In the genomic region with DNA sequence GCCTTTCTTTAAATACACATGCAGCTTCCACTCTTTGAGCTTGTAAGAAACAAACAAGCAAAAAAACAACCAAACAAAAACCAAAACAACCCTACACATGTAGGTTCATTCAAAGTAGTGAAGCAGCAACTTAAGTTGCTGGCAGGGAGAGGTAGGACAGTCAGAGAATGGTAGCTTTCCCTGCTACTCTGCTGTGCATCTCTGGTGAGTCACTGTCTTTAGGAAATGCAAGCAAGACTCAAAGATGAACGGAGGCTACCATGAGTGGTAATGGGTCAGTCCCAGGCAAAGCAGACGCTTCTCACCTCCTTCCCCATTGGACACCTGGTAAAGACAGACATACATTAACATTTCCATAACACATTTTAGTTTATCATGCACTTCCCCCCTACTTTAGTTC, we compare ENCODE assay signal across 17 cellular contexts. TPM values are rescaled to one million over a fixed set of nuclear protein-coding genes. Genes with fewer than 3 reads are reported as not detected.
DNase-seq lines count a peak whose midpoint lies in the region; ATAC-seq, FAIRE-seq and TF ChIP-seq lines count a peak whose summit lies in the region.
"Had no signal": no experiment of that assay in that cellular context is flagged by ENCODE, and none has a peak within 500 bp of the region (broad histone marks: within the 10 kb centered on the region; RNA-seq: fewer than 3 reads in every experiment).

No MANE protein-coding gene starts in this region.

- no peak for FAIRE-seq in GM12878 (lab: Jason Lieb, UNC)

- BruUV-seq in GM12878 (replicated peaks; lab: Mats Ljungman, UMichigan) = no TSS peak

- CTCF ChIA-PET in GM12878 (lab: Yijun Ruan, JAX) = interaction anchor here (0.6 to 1.5 kb wide), 2 partner anchors 52 to 135 kb away, joined by 3 read pairs; no protein-coding TSS in a partner anchor

- no peak overlapping the region for H3K4me3 ChIP-seq in GM12878

- H3K27me3 ChIP-seq in GM12878 (replicated peaks in 1 of 2; ENCODE audit: control insufficient read depth in 2 of 2, insufficient read depth in 2 of 2, low read length in 1 of 2) (no peaks in the 10 kb centered on the region), foreskin keratinocyte (no peaks in the 10 kb centered on the region)
- H3K27me3 ChIP-seq: BE2C had no signal

- no peak for TF ChIP-seq RAD21 in GM12878 (IDR thresholded peaks at IDR 0.05; ENCODE audit: insufficient read depth, low read depth, low read length)

- 27% methylated on average over 2 of the region's 2 CpGs for WGBS in GM12878 (ENCODE audit: insufficient coverage, insufficient replicate concordance, low lambda C conversion rate, missing lambda C conversion rate)

- H3K27me3 Mint-ChIP-seq in stimulated activated naive CD8-positive, alpha-beta T cell treated with anti-CD3 and anti-CD28 coated beads, Interleukin-15, amount 100 ng/mL, for 72 hours = peaks cover 8% of the 10 kb centered on the region

- H4K20me1 ChIP-seq in GM12878 (ENCODE audit: control insufficient read depth, insufficient read depth) = no peaks in the 10 kb centered on the region

- TF ChIP-seq CTCF in GM12878 (IDR thresholded peaks at IDR 0.05 in 2 of 3, conservative IDR thresholded peaks at IDR 0.05 in 1 of 3; ENCODE audit: control insufficient read depth in 2 of 3, extremely low read depth in 1 of 3, insufficient read depth in 1 of 3, low read depth in 3 of 3, low read length in 3 of 3) (no peak), foreskin keratinocyte (conservative IDR thresholded peaks at IDR 0.05) (no peak)

- H3K4me1 Mint-ChIP-seq in stimulated activated naive CD8-positive, alpha-beta T cell treated with anti-CD3 and anti-CD28 coated beads, Interleukin-15, amount 100 ng/mL, for 72 hours = no peaks in the 10 kb centered on the region
- H3K4me1 Mint-ChIP-seq: CD4-positive, alpha-beta memory T cell had no signal

- H3K27ac ChIP-seq in GM12878 (ENCODE audit: control insufficient read depth, insufficient read depth) = no peak overlapping the region
- no peak overlapping the region for H3K27ac ChIP-seq in foreskin keratinocyte
- H3K27ac ChIP-seq: RWPE1 had no signal

- in situ Hi-C loops in GM12878 (cut with MboI) = no loop called here

- intact Hi-C loops in GM12878 (cut with micrococcal nuclease; ENCODE audit: unreplicated experiment) = no loop called here

- H2AFZ ChIP-seq in GM12878 (ENCODE audit: control insufficient read depth, low read depth, low read length) = 0 out of 2 replicates have a peak overlapping the region, but pooled peaks have one; percentile 7

- POLR2A ChIA-PET in GM12878 (lab: Charles Lee) = no interaction called here

- H3K36me3 ChIP-seq in GM12878 (ENCODE audit: control insufficient read depth in 2 of 2, insufficient read depth in 2 of 2, low read length in 1 of 2) = no peaks in the 10 kb centered on the region
- H3K36me3 ChIP-seq: BE2C had no signal

- no peak for TF ChIP-seq POLR2A in GM12878 (IDR thresholded peaks at IDR 0.05; ENCODE audit: low read depth, low read length)

- no peaks in the 10 kb centered on the region for H3K79me2 ChIP-seq in GM12878 (ENCODE audit: control insufficient read depth, insufficient read depth, low read length)

- no peak for ATAC-seq in GM12878
- ATAC-seq in foreskin keratinocyte = peak; percentile 35
- no peak for ATAC-seq in stimulated activated naive CD8-positive, alpha-beta T cell treated with anti-CD3 and anti-CD28 coated beads, Interleukin-15, amount 100 ng/mL, for 72 hours
- ATAC-seq in activated naive CD4-positive, alpha-beta T cell treated with anti-CD3 and anti-CD28 coated beads, Interleukin-2, amount 50 U/mL, for 72 hours = no peak

- H3K9me3 Mint-ChIP-seq in stimulated activated naive CD8-positive, alpha-beta T cell treated with anti-CD3 and anti-CD28 coated beads, Interleukin-15, amount 100 ng/mL, for 72 hours = peaks cover 0 to 8% of the 10 kb centered on the region in 2 donors
- peaks cover 0 to 8% of the 10 kb centered on the region in 2 donors for H3K9me3 Mint-ChIP-seq in activated naive CD4-positive, alpha-beta T cell treated with anti-CD3 and anti-CD28 coated beads, Interleukin-2, amount 50 U/mL, for 72 hours

- H3K27ac Mint-ChIP-seq in stimulated activated naive CD8-positive, alpha-beta T cell treated with anti-CD3 and anti-CD28 coated beads, Interleukin-15, amount 100 ng/mL, for 72 hours = no peak overlapping the region
- H3K27ac Mint-ChIP-seq in activated naive CD4-positive, alpha-beta T cell treated with anti-CD3 and anti-CD28 coated beads, Interleukin-2, amount 50 U/mL, for 72 hours = no peak overlapping the region

- no peak overlapping the region for H3K4me3 Mint-ChIP-seq in stimulated activated naive CD8-positive, alpha-beta T cell treated with anti-CD3 and anti-CD28 coated beads, Interleukin-15, amount 100 ng/mL, for 72 hours
- H3K4me3 Mint-ChIP-seq: CD4-positive, alpha-beta memory T cell had no signal

- TF ChIP-seq EP300 in GM12878 (IDR thresholded peaks at IDR 0.05; ENCODE audit: borderline replicate concordance in 1 of 2, control insufficient read depth in 1 of 2, low read depth in 2 of 2, low read length in 2 of 2) = no peak

- RAD21 ChIA-PET in GM12878 (lab: Charles Lee; ENCODE audit: unreplicated experiment) = no interaction called here

- H3K4me1 ChIP-seq in GM12878 (ENCODE audit: control insufficient read depth, insufficient read depth, low read length) = no peaks in the 10 kb centered on the region
- H3K4me1 ChIP-seq in foreskin keratinocyte = peaks cover 16% of the 10 kb centered on the region

- H3K9ac ChIP-seq in GM12878 (ENCODE audit: control insufficient read depth, insufficient read depth, low read length) = no peak overlapping the region

- no peaks in the 10 kb centered on the region; the same call in 2 of the 3 replicates for H3K9me3 ChIP-seq in GM12878 (replicated peaks; ENCODE audit: control insufficient read depth, insufficient read depth, low read length)
- H3K9me3 ChIP-seq: BE2C had no signal

- peak; percentile 66 for DNase-seq in EH (ENCODE audit: low read depth)
- peak; percentile 61 for DNase-seq in HT1080 (ENCODE audit: low read depth)
- DNase-seq in GM12878 (ENCODE audit: low read depth, low spot score) = no peak
- peak in 1 of 2 donors; percentile 55 for DNase-seq in foreskin keratinocyte
- DNase-seq in stimulated activated naive CD8-positive, alpha-beta T cell treated with anti-CD3 and anti-CD28 coated beads, Interleukin-15, amount 100 ng/mL, for 72 hours = no peak
- no peak for DNase-seq in activated naive CD4-positive, alpha-beta T cell treated with anti-CD3 and anti-CD28 coated beads, Interleukin-2, amount 50 U/mL, for 72 hours (ENCODE audit: low spot score in 2 of 2)
- no peak for DNase-seq in middle frontal gyrus (ENCODE audit: extremely low spot score, low spot score)
- no peak for DNase-seq in superior temporal gyrus (ENCODE audit: extremely low spot score)
- DNase-seq: BE2C; CD4-positive, alpha-beta memory T cell; DMS79 treated with DMSO at 0.1 percent for 48 hours; H7; MV-4-11; NCI-H1436; NCI-H2081 treated with DMSO at 0.1 percent for 48 hours; NCI-H526 had no signal

- H3K36me3 Mint-ChIP-seq in activated naive CD4-positive, alpha-beta T cell treated with anti-CD3 and anti-CD28 coated beads, Interleukin-2, amount 50 U/mL, for 72 hours = peaks cover 0 to 5% of the 10 kb centered on the region in 2 donors
- H3K36me3 Mint-ChIP-seq: CD4-positive, alpha-beta memory T cell had no signal

- H3K4me2 ChIP-seq in GM12878 (ENCODE audit: control insufficient read depth, insufficient read depth) = no peak overlapping the region

- SMC1A ChIA-PET in GM12878 (lab: Charles Lee; ENCODE audit: uncharacterized antibody, unreplicated experiment) = interaction anchor here (0.7 to 1.0 kb wide), 2 partner anchors 9 to 14 kb away, joined by 3 read pairs; no protein-coding TSS in a partner anchor

TF ChIP-seq in GM12878, 131 proteins besides CTCF, POLR2A, EP300 and RAD21 (continues in another document):
- TF ChIP-seq, protein P1, sequence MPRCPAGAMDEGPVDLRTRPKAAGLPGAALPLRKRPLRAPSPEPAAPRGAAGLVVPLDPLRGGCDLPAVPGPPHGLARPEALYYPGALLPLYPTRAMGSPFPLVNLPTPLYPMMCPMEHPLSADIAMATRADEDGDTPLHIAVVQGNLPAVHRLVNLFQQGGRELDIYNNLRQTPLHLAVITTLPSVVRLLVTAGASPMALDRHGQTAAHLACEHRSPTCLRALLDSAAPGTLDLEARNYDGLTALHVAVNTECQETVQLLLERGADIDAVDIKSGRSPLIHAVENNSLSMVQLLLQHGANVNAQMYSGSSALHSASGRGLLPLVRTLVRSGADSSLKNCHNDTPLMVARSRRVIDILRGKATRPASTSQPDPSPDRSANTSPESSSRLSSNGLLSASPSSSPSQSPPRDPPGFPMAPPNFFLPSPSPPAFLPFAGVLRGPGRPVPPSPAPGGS (IDR thresholded peaks at IDR 0.05; ENCODE audit: borderline replicate concordance, insufficient read depth, low read depth, low read length, poor library complexity, severe bottlenecking) = no peak
- TF ChIP-seq HDAC6 (IDR thresholded peaks at IDR 0.05; ENCODE audit: unreplicated experiment) = no peak

RNA-seq across cellular contexts. Expression of a gene that starts 43.2 kb away (rescaled TPM):
- 8.5 and 18.9 TPM in 2 replicates for total RNA-seq in HT1080 (2014; rRNA removed; shearing (Covaris generic))
- 46.5 and 52.3 TPM in 2 replicates for polyA plus RNA-seq in HT1080 (2015; cell fraction: cytosol; rRNA removed)
- polyA plus RNA-seq in HT1080 (2015; cell fraction: nucleus; rRNA removed) = 42.4 and 47.8 TPM in 2 replicates
- 17.0 and 19.7 TPM in 2 replicates for total RNA-seq in GM12878 (2013; cell fraction: nucleolus; rRNA removed)
- 6.3 and 7.0 TPM in 2 replicates for total RNA-seq in GM12878 (2014; rRNA removed)
- 11.5 TPM in 2 replicates for total RNA-seq in GM12878 (2014; rRNA removed; fragmentation: Illumina TruSeq; extraction: Trizol)
- 27.5 and 30.2 TPM in 2 replicates for total RNA-seq in GM12878 (2021)
- polyA plus RNA-seq in GM12878 (2011; ENCODE audit: low read depth) = 11.8 TPM
- 11.0 and 21.5 TPM in 2 replicates for polyA plus RNA-seq in GM12878 (2011; rRNA removed)
- polyA plus RNA-seq in GM12878 (2011; cell fraction: cytosol; rRNA removed) = 2.6 and 3.8 TPM in 2 replicates
- polyA plus RNA-seq in GM12878 (2011; cell fraction: nucleus; rRNA removed) = 4.5 and 4.7 TPM in 2 replicates
- polyA plus RNA-seq in GM12878 (2012) = 32.0 and 37.9 TPM in 2 replicates
- 38.4 and 57.5 TPM in 2 replicates for polyA plus RNA-seq in GM12878 (2014; fragmentation: Illumina TruSeq; extraction: Trizol)
- 10 to 100 TPM in 1 of 2 experiments, 1 to 10 TPM in 1; 7.0 to 12.5 TPM for polyA plus RNA-seq in GM12878 (2014; fragmentation: Nextera tagmentation; extraction: Ambion mirVana)
- polyA plus RNA-seq in GM12878 (2014; rRNA removed) = 9.0 and 10.2 TPM in 2 replicates
- polyA plus RNA-seq in GM12878 (2016; fragmentation: Nextera tagmentation; extraction: Ambion mirVana) = 10 to 100 TPM; 23.8 to 25.4 TPM
- 2.1 and 2.3 TPM in 2 replicates for polyA minus RNA-seq in GM12878 (2011; rRNA and poly(A)+ RNA removed)
- polyA minus RNA-seq in GM12878 (2011; cell fraction: cytosol; rRNA and poly(A)+ RNA removed) = 1.9 and 2.4 TPM in 2 replicates
- polyA minus RNA-seq in GM12878 (2011; cell fraction: nucleus; rRNA and poly(A)+ RNA removed) = 3.4 and 3.9 TPM in 2 replicates
- total RNA-seq in foreskin keratinocyte = 35.8 and 38.1 TPM in 2 replicates
- polyA plus RNA-seq in foreskin keratinocyte = 54.7 and 57.7 TPM in 2 replicates
- 10 to 100 TPM; 23.6 to 52.7 TPM for total RNA-seq in activated naive CD4-positive, alpha-beta T cell treated with anti-CD3 and anti-CD28 coated beads, Interleukin-2, amount 50 U/mL, for 72 hours

Comparison
In these comparisons a context has a peak if more than half of its experiments do, and no peak if none do; other contexts are left out.
1. DNase-seq: peak in EH (single experiment) and HT1080 (single experiment); none in GM12878 (single experiment), stimulated activated naive CD8-positive, alpha-beta T cell treated with anti-CD3 and anti-CD28 coated beads, Interleukin-15, amount 100 ng/mL, for 72 hours (0 of 2), activated naive CD4-positive, alpha-beta T cell treated with anti-CD3 and anti-CD28 coated beads, Interleukin-2, amount 50 U/mL, for 72 hours (0 of 2), middle frontal gyrus (single experiment) and superior temporal gyrus (single experiment).